In the genomic region with DNA sequence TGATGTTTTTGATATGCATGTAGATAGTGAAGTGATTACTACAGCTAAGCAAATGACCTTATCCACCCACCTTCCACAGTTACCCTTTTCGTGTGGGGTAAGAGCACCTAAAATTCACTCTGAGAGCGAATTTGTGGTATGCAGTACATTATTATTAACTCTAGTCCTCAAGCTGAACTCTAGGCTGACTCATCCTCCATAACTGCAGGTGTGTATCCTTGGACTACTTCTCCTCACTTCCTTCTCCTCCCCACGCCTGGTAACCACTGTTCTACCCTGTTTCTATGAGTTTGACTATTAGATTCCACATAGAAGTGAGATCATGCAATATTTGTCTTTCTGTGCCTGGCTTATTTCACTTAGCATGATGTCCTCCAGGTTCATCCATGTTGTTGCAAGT, we compare ENCODE assay signal across 24 cellular contexts.
"Had no signal": no experiment of that assay in that cellular context is flagged by ENCODE, and none has a peak within 500 bp of the region (broad histone marks: within the 10 kb centered on the region; RNA-seq: fewer than 3 reads in every experiment).

No MANE protein-coding gene starts in this region.

- FAIRE-seq: colon, endometrium, pancreas had no signal

- H3K27me3 Mint-ChIP-seq: activated B cell treated with CpG ODN at 0.5 μM for 24 hours; activated CD4-positive, alpha-beta memory T cell treated with anti-CD3 and anti-CD28 coated beads for 36 hours had no signal

- H3K27me3 ChIP-seq: neutrophil, pancreas, sigmoid colon, spleen, thyroid gland had no signal

- H3K4me1 Mint-ChIP-seq: activated B cell treated with CpG ODN at 0.5 μM for 24 hours; activated naive CD8-positive, alpha-beta T cell treated with anti-CD3 and anti-CD28 coated beads, Interleukin-2, amount 10 ng/mL, durations not matched to agents 7 days and 5 days; activated T-helper 17 cell treated with anti-CD3 and anti-CD28 coated beads, Interleukin-2, amount 50 U/mL, for 72 hours had no signal

- H3K4me3 Mint-ChIP-seq: activated B cell treated with CpG ODN at 0.5 μM for 24 hours; activated CD4-positive, alpha-beta memory T cell treated with anti-CD3 and anti-CD28 coated beads for 36 hours; activated naive CD8-positive, alpha-beta T cell treated with anti-CD3 and anti-CD28 coated beads, Interleukin-2, amount 10 ng/mL, durations not matched to agents 7 days and 5 days; activated T-helper 17 cell treated with anti-CD3 and anti-CD28 coated beads, Interleukin-2, amount 50 U/mL, for 72 hours; brain; mesothelial cell of epicardium; natural killer cell treated with Interleukin-12 subunit alpha and Interleukin-12 subunit beta and Interleukin-15 and Interleukin-18, amount 100 ng/mL, for 72 hours; T-cell had no signal

- DNase-seq: activated B cell treated with CpG ODN at 0.5 μM for 24 hours; activated CD4-positive, alpha-beta memory T cell treated with anti-CD3 and anti-CD28 coated beads for 36 hours; activated CD4-positive, alpha-beta T cell treated with anti-CD3 and anti-CD28 coated beads for 4 hours; activated naive CD4-positive, alpha-beta T cell treated with Interleukin-2 at 50 U/mL for 16 hours; activated naive CD8-positive, alpha-beta T cell treated with anti-CD3 and anti-CD28 coated beads, Interleukin-2, amount 10 ng/mL, durations not matched to agents 7 days and 5 days; activated T-cell treated with anti-CD3 and anti-CD28 coated beads, Interleukin-2, amount 50 U/mL, for 1 hour; central memory CD4-positive, alpha-beta T cell; esophagus squamous epithelium; left colon; lower lobe of right lung; pancreas; sigmoid colon; spleen; stimulated activated CD8-positive, alpha-beta memory T cell treated with anti-CD3 and anti-CD28 coated beads, Interleukin-4, amount 100 ng/mL, for 48 hours; stimulated activated naive CD4-positive, alpha-beta T cell; T-cell; thyroid gland had no signal

- H3K4me3 ChIP-seq: esophagus squamous epithelium, lower lobe of right lung, pancreas, sigmoid colon, spleen, thyroid gland had no signal

- H3K36me3 Mint-ChIP-seq: activated CD4-positive, alpha-beta memory T cell treated with anti-CD3 and anti-CD28 coated beads for 36 hours; activated naive CD8-positive, alpha-beta T cell treated with anti-CD3 and anti-CD28 coated beads, Interleukin-2, amount 10 ng/mL, durations not matched to agents 7 days and 5 days; brain; mesothelial cell of epicardium; natural killer cell treated with Interleukin-12 subunit alpha and Interleukin-12 subunit beta and Interleukin-15 and Interleukin-18, amount 100 ng/mL, for 72 hours; T-cell had no signal

- H3K36me3 ChIP-seq: esophagus squamous epithelium, lower lobe of right lung, neutrophil, pancreas, sigmoid colon, spleen, thyroid gland had no signal

- H3K27ac Mint-ChIP-seq: activated B cell treated with CpG ODN at 0.5 μM for 24 hours; activated CD4-positive, alpha-beta memory T cell treated with anti-CD3 and anti-CD28 coated beads for 36 hours; activated naive CD8-positive, alpha-beta T cell treated with anti-CD3 and anti-CD28 coated beads, Interleukin-2, amount 10 ng/mL, durations not matched to agents 7 days and 5 days; activated T-helper 17 cell treated with anti-CD3 and anti-CD28 coated beads, Interleukin-2, amount 50 U/mL, for 72 hours; brain; mesothelial cell of epicardium; natural killer cell treated with Interleukin-12 subunit alpha and Interleukin-12 subunit beta and Interleukin-15 and Interleukin-18, amount 100 ng/mL, for 72 hours; T-cell had no signal

- H3K9me3 ChIP-seq: lower lobe of right lung, neutrophil, pancreas, sigmoid colon, thyroid gland had no signal

- H3K9me3 Mint-ChIP-seq: activated T-helper 17 cell treated with anti-CD3 and anti-CD28 coated beads, Interleukin-2, amount 50 U/mL, for 72 hours; natural killer cell treated with Interleukin-12 subunit alpha and Interleukin-12 subunit beta and Interleukin-15 and Interleukin-18, amount 100 ng/mL, for 72 hours had no signal

- H3K4me1 ChIP-seq: pancreas, sigmoid colon, spleen had no signal

- H3K27ac ChIP-seq: esophagus squamous epithelium, lower lobe of right lung, neutrophil, pancreas, sigmoid colon, spleen, thyroid gland had no signal
